Comparison of ENCODE assay signal across 11 cellular contexts in genomic region chr11:133894956-133895549, GRCh38. TPM values are rescaled to one million over a fixed set of nuclear protein-coding genes. Genes with fewer than 3 reads are reported as not detected.
DNase-seq lines count a peak whose midpoint lies in the region; ATAC-seq and TF ChIP-seq lines count a peak whose summit lies in the region.
"Had no signal": no experiment of that assay in that cellular context is flagged by ENCODE, and none has a peak within 500 bp of the region (broad histone marks: within the 10 kb centered on the region; RNA-seq: fewer than 3 reads in every experiment).

No MANE protein-coding gene starts in this region.

- no peak overlapping the region for H3K4me3 ChIP-seq in tibial nerve

- 43 to 44% methylated on average over 13 of the region's 13 CpGs for WGBS in tibial nerve, 2 donors

- POLR2A ChIA-PET in activated CD8-positive, alpha-beta T cell treated with anti-CD3 and anti-CD28 coated beads, Interleukin-2, amount 10 ng/mL, durations not matched to agents 7 days and 5 days (lab: Charles Lee) = no interaction called here
- POLR2A ChIA-PET in activated CD8-positive, alpha-beta T cell treated with anti-CD3 and anti-CD28 coated beads for 36 hours (lab: Charles Lee) = interaction anchor here (1.3 kb wide), 1 partner anchor 9 kb away, joined by 6 read pairs; no protein-coding TSS in a partner anchor

- CTCF ChIA-PET in activated CD8-positive, alpha-beta T cell treated with anti-CD3 and anti-CD28 coated beads, Interleukin-2, amount 10 ng/mL, durations not matched to agents 7 days and 5 days (lab: Charles Lee) = no interaction called here
- CTCF ChIA-PET in activated CD8-positive, alpha-beta T cell treated with anti-CD3 and anti-CD28 coated beads for 36 hours (lab: Charles Lee) = no interaction called here

- H3K27ac ChIP-seq in tibial nerve = no peak overlapping the region

- H3K9me3 Mint-ChIP-seq in activated CD8-positive, alpha-beta T cell treated with anti-CD3 and anti-CD28 coated beads, Interleukin-2, amount 10 ng/mL, durations not matched to agents 7 days and 5 days (ENCODE audit: insufficient read depth) = no peaks in the 10 kb centered on the region
- H3K9me3 Mint-ChIP-seq in activated CD8-positive, alpha-beta T cell treated with anti-CD3 and anti-CD28 coated beads for 36 hours = no peaks in the 10 kb centered on the region
- no peaks in the 10 kb centered on the region for H3K9me3 Mint-ChIP-seq in stimulated activated memory B cell treated with anti-CD40 and anti-IgM and Interleukin-4, amounts not matched to agents 10 μg/mL and 1 μg/mL and 100 μg/mL, for 72 hours
- H3K9me3 Mint-ChIP-seq: stimulated activated naive CD8-positive, alpha-beta T cell treated with anti-CD3 and anti-CD28 coated beads, Interleukin-15, Interleukin-2, amounts not matched to agents 100 ng/mL and 50 ng/mL, for 24 hours had no signal

- no peak overlapping the region for H3K27ac Mint-ChIP-seq in activated CD8-positive, alpha-beta T cell treated with anti-CD3 and anti-CD28 coated beads, Interleukin-2, amount 10 ng/mL, durations not matched to agents 7 days and 5 days
- H3K27ac Mint-ChIP-seq in activated CD8-positive, alpha-beta T cell treated with anti-CD3 and anti-CD28 coated beads for 36 hours = no peak overlapping the region
- peak overlapping the region; percentile 0 for H3K27ac Mint-ChIP-seq in stimulated activated memory B cell treated with anti-CD40 and anti-IgM and Interleukin-4, amounts not matched to agents 10 μg/mL and 1 μg/mL and 100 μg/mL, for 72 hours
- H3K27ac Mint-ChIP-seq: stimulated activated naive CD8-positive, alpha-beta T cell treated with anti-CD3 and anti-CD28 coated beads, Interleukin-15, Interleukin-2, amounts not matched to agents 100 ng/mL and 50 ng/mL, for 24 hours had no signal

- no peaks in the 10 kb centered on the region for H3K4me1 ChIP-seq in tibial nerve

- no peak overlapping the region for H3K4me3 Mint-ChIP-seq in activated CD8-positive, alpha-beta T cell treated with anti-CD3 and anti-CD28 coated beads, Interleukin-2, amount 10 ng/mL, durations not matched to agents 7 days and 5 days
- H3K4me3 Mint-ChIP-seq in activated CD8-positive, alpha-beta T cell treated with anti-CD3 and anti-CD28 coated beads for 36 hours = no peak overlapping the region
- H3K4me3 Mint-ChIP-seq in stimulated activated memory B cell treated with anti-CD40 and anti-IgM and Interleukin-4, amounts not matched to agents 10 μg/mL and 1 μg/mL and 100 μg/mL, for 72 hours = no peak overlapping the region
- H3K4me3 Mint-ChIP-seq: stimulated activated naive CD8-positive, alpha-beta T cell treated with anti-CD3 and anti-CD28 coated beads, Interleukin-15, Interleukin-2, amounts not matched to agents 100 ng/mL and 50 ng/mL, for 24 hours had no signal

- H3K27me3 Mint-ChIP-seq in activated CD8-positive, alpha-beta T cell treated with anti-CD3 and anti-CD28 coated beads, Interleukin-2, amount 10 ng/mL, durations not matched to agents 7 days and 5 days (ENCODE audit: low read depth) = peaks cover 20% of the 10 kb centered on the region
- peaks cover 1% of the 10 kb centered on the region for H3K27me3 Mint-ChIP-seq in activated CD8-positive, alpha-beta T cell treated with anti-CD3 and anti-CD28 coated beads for 36 hours
- H3K27me3 Mint-ChIP-seq in stimulated activated memory B cell treated with anti-CD40 and anti-IgM and Interleukin-4, amounts not matched to agents 10 μg/mL and 1 μg/mL and 100 μg/mL, for 72 hours = peaks cover 32% of the 10 kb centered on the region
- H3K27me3 Mint-ChIP-seq: stimulated activated naive CD8-positive, alpha-beta T cell treated with anti-CD3 and anti-CD28 coated beads, Interleukin-15, Interleukin-2, amounts not matched to agents 100 ng/mL and 50 ng/mL, for 24 hours had no signal

- intact Hi-C loops in activated CD8-positive, alpha-beta T cell treated with anti-CD3 and anti-CD28 coated beads for 36 hours (cut with micrococcal nuclease) = no loop called here

- no peaks in the 10 kb centered on the region for H3K9me3 ChIP-seq in tibial nerve

- no peak for TF ChIP-seq CTCF in activated CD8-positive, alpha-beta T cell treated with anti-CD3 and anti-CD28 coated beads for 36 hours (IDR thresholded peaks at IDR 0.05)
- no peak for TF ChIP-seq CTCF in tibial nerve (IDR thresholded peaks at IDR 0.05)

- ATAC-seq in activated CD8-positive, alpha-beta T cell treated with anti-CD3 and anti-CD28 coated beads, Interleukin-2, amount 10 ng/mL, durations not matched to agents 7 days and 5 days = no peak
- no peak for ATAC-seq in activated CD8-positive, alpha-beta T cell treated with anti-CD3 and anti-CD28 coated beads for 36 hours
- ATAC-seq in HG02884 (IDR thresholded peaks at IDR 0.05; ENCODE audit: unreplicated experiment) = peak; percentile 53
- peak; percentile 78 for ATAC-seq in stimulated activated memory B cell treated with anti-CD40 and anti-IgM and Interleukin-4, amounts not matched to agents 10 μg/mL and 1 μg/mL and 100 μg/mL, for 72 hours

- H3K36me3 Mint-ChIP-seq in activated CD8-positive, alpha-beta T cell treated with anti-CD3 and anti-CD28 coated beads, Interleukin-2, amount 10 ng/mL, durations not matched to agents 7 days and 5 days (ENCODE audit: low read depth) = peaks cover 22% of the 10 kb centered on the region
- H3K36me3 Mint-ChIP-seq in activated CD8-positive, alpha-beta T cell treated with anti-CD3 and anti-CD28 coated beads for 36 hours (ENCODE audit: low read depth) = peaks cover 11% of the 10 kb centered on the region
- no peaks in the 10 kb centered on the region for H3K36me3 Mint-ChIP-seq in stimulated activated memory B cell treated with anti-CD40 and anti-IgM and Interleukin-4, amounts not matched to agents 10 μg/mL and 1 μg/mL and 100 μg/mL, for 72 hours

- DNase-seq in activated CD8-positive, alpha-beta T cell treated with anti-CD3 and anti-CD28 coated beads, Interleukin-2, amount 10 ng/mL, durations not matched to agents 7 days and 5 days = peak; percentile 17
- no peak for DNase-seq in activated CD8-positive, alpha-beta T cell treated with anti-CD3 and anti-CD28 coated beads for 36 hours
- DNase-seq in astrocyte of the hippocampus (ENCODE audit: low read depth, low spot score) (peak; percentile 67), putamen (ENCODE audit: low spot score) (no peak), amniotic stem cell (lab: John Stamatoyannopoulos, UW) (no peak), tibial nerve (ENCODE audit: low spot score in 2 of 2) (no peak)
- DNase-seq: cortex of kidney had no signal

- H3K36me3 ChIP-seq in tibial nerve = peaks cover 0 to 17% (median 0%) of the 10 kb centered on the region in 3 donors

- no peak for TF ChIP-seq EP300 in tibial nerve (IDR thresholded peaks at IDR 0.05)

- H3K4me1 Mint-ChIP-seq in activated CD8-positive, alpha-beta T cell treated with anti-CD3 and anti-CD28 coated beads, Interleukin-2, amount 10 ng/mL, durations not matched to agents 7 days and 5 days (ENCODE audit: low read depth) = peaks cover 7% of the 10 kb centered on the region
- H3K4me1 Mint-ChIP-seq in activated CD8-positive, alpha-beta T cell treated with anti-CD3 and anti-CD28 coated beads for 36 hours (ENCODE audit: low read depth) = no peaks in the 10 kb centered on the region
- peaks cover 36% of the 10 kb centered on the region for H3K4me1 Mint-ChIP-seq in stimulated activated memory B cell treated with anti-CD40 and anti-IgM and Interleukin-4, amounts not matched to agents 10 μg/mL and 1 μg/mL and 100 μg/mL, for 72 hours

- H3K27me3 ChIP-seq in tibial nerve = no peaks in the 10 kb centered on the region

- TF ChIP-seq POLR2A in tibial nerve (IDR thresholded peaks at IDR 0.05) = no peak

RNA-seq across cellular contexts. Expression of gene SPATA19, which starts 49.7 kb away (rescaled TPM):
- not detected for total RNA-seq in activated CD8-positive, alpha-beta T cell treated with anti-CD3 and anti-CD28 coated beads, Interleukin-2, amount 10 ng/mL, durations not matched to agents 7 days and 5 days
- not detected for total RNA-seq in activated CD8-positive, alpha-beta T cell treated with anti-CD3 and anti-CD28 coated beads for 36 hours
- not detected for total RNA-seq in tibial nerve
- total RNA-seq: renal cortical epithelial cell had no signal

Comparison
In these comparisons a context has a peak if more than half of its experiments do, and no peak if none do; other contexts are left out.
1. DNase-seq: peak in activated CD8-positive, alpha-beta T cell treated with anti-CD3 and anti-CD28 coated beads, Interleukin-2, amount 10 ng/mL, durations not matched to agents 7 days and 5 days (single experiment) and astrocyte of the hippocampus (single experiment); none in activated CD8-positive, alpha-beta T cell treated with anti-CD3 and anti-CD28 coated beads for 36 hours (single experiment), putamen (single experiment), amniotic stem cell (single experiment) and tibial nerve (0 of 2).
2. ATAC-seq: peak in HG02884 (single experiment) and stimulated activated memory B cell treated with anti-CD40 and anti-IgM and Interleukin-4, amounts not matched to agents 10 μg/mL and 1 μg/mL and 100 μg/mL, for 72 hours (single experiment); none in activated CD8-positive, alpha-beta T cell treated with anti-CD3 and anti-CD28 coated beads, Interleukin-2, amount 10 ng/mL, durations not matched to agents 7 days and 5 days (single experiment) and activated CD8-positive, alpha-beta T cell treated with anti-CD3 and anti-CD28 coated beads for 36 hours (single experiment).